1 cellular context compared by ENCODE assay signal in genomic region chr14:73763396-73763795, GRCh38.
TF ChIP-seq lines count a peak whose summit lies in the region.

No MANE protein-coding gene starts in this region.

TF ChIP-seq in HepG2, 621 proteins besides CTCF, POLR2A, EP300 and RAD21 (continued from another document and continues in another):
- TF ChIP-seq, protein P1, sequence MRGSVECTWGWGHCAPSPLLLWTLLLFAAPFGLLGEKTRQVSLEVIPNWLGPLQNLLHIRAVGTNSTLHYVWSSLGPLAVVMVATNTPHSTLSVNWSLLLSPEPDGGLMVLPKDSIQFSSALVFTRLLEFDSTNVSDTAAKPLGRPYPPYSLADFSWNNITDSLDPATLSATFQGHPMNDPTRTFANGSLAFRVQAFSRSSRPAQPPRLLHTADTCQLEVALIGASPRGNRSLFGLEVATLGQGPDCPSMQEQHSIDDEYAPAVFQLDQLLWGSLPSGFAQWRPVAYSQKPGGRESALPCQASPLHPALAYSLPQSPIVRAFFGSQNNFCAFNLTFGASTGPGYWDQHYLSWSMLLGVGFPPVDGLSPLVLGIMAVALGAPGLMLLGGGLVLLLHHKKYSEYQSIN (CRISPR knock-in tag; IDR thresholded peaks at IDR 0.05; ENCODE audit: borderline replicate concordance): no peak
- TF ChIP-seq HDAC2 (CRISPR knock-in tag; IDR thresholded peaks at IDR 0.05) (peak; percentile 58; the same call in 1 of the 2 replicates), RARA (CRISPR knock-in tag; IDR thresholded peaks at IDR 0.05) (peak; percentile 79), ZNF430 (CRISPR knock-in tag; IDR thresholded peaks at IDR 0.05) (no peak), TCF12 (IDR thresholded peaks at IDR 0.05) (no peak), TCF12 (CRISPR knock-in tag; IDR thresholded peaks at IDR 0.05) (no peak), GFI1 (CRISPR knock-in tag; IDR thresholded peaks at IDR 0.05; ENCODE audit: borderline replicate concordance) (no peak), NBN (conservative IDR thresholded peaks at IDR 0.05) (no peak), MAZ (IDR thresholded peaks at IDR 0.05; ENCODE audit: borderline replicate concordance, low read depth, low read length) (no peak), MAZ (CRISPR knock-in tag; IDR thresholded peaks at IDR 0.05; ENCODE audit: low read depth) (no peak), THRA (CRISPR knock-in tag; IDR thresholded peaks at IDR 0.05; ENCODE audit: borderline replicate concordance) (peak; percentile 19; the same call in 1 of the 2 replicates), MIXL1 (CRISPR knock-in tag; IDR thresholded peaks at IDR 0.05) (0 out of 2 replicates have a peak, but pooled peaks have one; percentile 40), ZNF121 (CRISPR knock-in tag; IDR thresholded peaks at IDR 0.05) (peak; percentile 48; the same call in 1 of the 2 replicates), ZNF512 (CRISPR knock-in tag; IDR thresholded peaks at IDR 0.05) (no peak), POLR2AphosphoS5 (IDR thresholded peaks at IDR 0.05; ENCODE audit: low read depth, low read length) (no peak), RFX1 (IDR thresholded peaks at IDR 0.05) (no peak), ZFP1 (CRISPR knock-in tag; IDR thresholded peaks at IDR 0.05) (no peak), ZNF543 (CRISPR knock-in tag; IDR thresholded peaks at IDR 0.05) (no peak), IRF9 (CRISPR knock-in tag; IDR thresholded peaks at IDR 0.05; ENCODE audit: borderline replicate concordance) (no peak), ZMYM4 (CRISPR knock-in tag; IDR thresholded peaks at IDR 0.05) (0 out of 2 replicates have a peak, but pooled peaks have one; percentile 15), TSC22D2 (CRISPR knock-in tag; IDR thresholded peaks at IDR 0.05; ENCODE audit: borderline replicate concordance) (no peak), TBX3 (IDR thresholded peaks at IDR 0.05; ENCODE audit: borderline replicate concordance) (no peak), FOXK1 (CRISPR knock-in tag; IDR thresholded peaks at IDR 0.05; ENCODE audit: borderline replicate concordance, low read depth) (peak; percentile 82; the same call in 1 of the 2 replicates), TGIF2 (CRISPR knock-in tag; IDR thresholded peaks at IDR 0.05) (peak; percentile 37; the same call in 1 of the 2 replicates), ZBTB21 (CRISPR knock-in tag; IDR thresholded peaks at IDR 0.05) (no peak), ZNF616 (CRISPR knock-in tag; IDR thresholded peaks at IDR 0.05; ENCODE audit: low read depth) (no peak), GABPA (IDR thresholded peaks at IDR 0.05; ENCODE audit: low read depth, low read length) (no peak), GABPA (CRISPR knock-in tag; IDR thresholded peaks at IDR 0.05; ENCODE audit: low read depth) (no peak), ZNF839 (CRISPR knock-in tag; IDR thresholded peaks at IDR 0.05; ENCODE audit: borderline replicate concordance) (no peak), ZNF292 (CRISPR knock-in tag; IDR thresholded peaks at IDR 0.05; ENCODE audit: borderline replicate concordance, low read depth) (peak; percentile 25; the same call in 1 of the 2 replicates), ZNF3 (CRISPR knock-in tag; IDR thresholded peaks at IDR 0.05) (no peak), HMGXB4 (CRISPR knock-in tag; IDR thresholded peaks at IDR 0.05; ENCODE audit: borderline replicate concordance in 1 of 2, low read depth in 1 of 2) (0 out of 4 replicates have a peak, but pooled peaks of 1 of the 2 experiments have one; percentile 37), ATF6 (CRISPR knock-in tag; conservative IDR thresholded peaks at IDR 0.05) (no peak), ATF2 (CRISPR knock-in tag; IDR thresholded peaks at IDR 0.05) (no peak), BATF2 (CRISPR knock-in tag; IDR thresholded peaks at IDR 0.05) (no peak), KDM5B (CRISPR knock-in tag; IDR thresholded peaks at IDR 0.05; ENCODE audit: borderline replicate concordance) (no peak), ETV5 (CRISPR knock-in tag; IDR thresholded peaks at IDR 0.05; ENCODE audit: borderline replicate concordance) (peak; percentile 16; the same call in 1 of the 2 replicates), ZFAT (CRISPR knock-in tag; conservative IDR thresholded peaks at IDR 0.05) (no peak), MYNN (CRISPR knock-in tag; IDR thresholded peaks at IDR 0.05; ENCODE audit: low read depth) (no peak), MBD4 (IDR thresholded peaks at IDR 0.05; ENCODE audit: borderline replicate concordance, low read length) (no peak), MAFF (IDR thresholded peaks at IDR 0.05; ENCODE audit: low read depth, low read length) (no peak), THYN1 (CRISPR knock-in tag; IDR thresholded peaks at IDR 0.05; ENCODE audit: borderline replicate concordance, low read depth) (no peak)
- TF ChIP-seq, protein P2, sequence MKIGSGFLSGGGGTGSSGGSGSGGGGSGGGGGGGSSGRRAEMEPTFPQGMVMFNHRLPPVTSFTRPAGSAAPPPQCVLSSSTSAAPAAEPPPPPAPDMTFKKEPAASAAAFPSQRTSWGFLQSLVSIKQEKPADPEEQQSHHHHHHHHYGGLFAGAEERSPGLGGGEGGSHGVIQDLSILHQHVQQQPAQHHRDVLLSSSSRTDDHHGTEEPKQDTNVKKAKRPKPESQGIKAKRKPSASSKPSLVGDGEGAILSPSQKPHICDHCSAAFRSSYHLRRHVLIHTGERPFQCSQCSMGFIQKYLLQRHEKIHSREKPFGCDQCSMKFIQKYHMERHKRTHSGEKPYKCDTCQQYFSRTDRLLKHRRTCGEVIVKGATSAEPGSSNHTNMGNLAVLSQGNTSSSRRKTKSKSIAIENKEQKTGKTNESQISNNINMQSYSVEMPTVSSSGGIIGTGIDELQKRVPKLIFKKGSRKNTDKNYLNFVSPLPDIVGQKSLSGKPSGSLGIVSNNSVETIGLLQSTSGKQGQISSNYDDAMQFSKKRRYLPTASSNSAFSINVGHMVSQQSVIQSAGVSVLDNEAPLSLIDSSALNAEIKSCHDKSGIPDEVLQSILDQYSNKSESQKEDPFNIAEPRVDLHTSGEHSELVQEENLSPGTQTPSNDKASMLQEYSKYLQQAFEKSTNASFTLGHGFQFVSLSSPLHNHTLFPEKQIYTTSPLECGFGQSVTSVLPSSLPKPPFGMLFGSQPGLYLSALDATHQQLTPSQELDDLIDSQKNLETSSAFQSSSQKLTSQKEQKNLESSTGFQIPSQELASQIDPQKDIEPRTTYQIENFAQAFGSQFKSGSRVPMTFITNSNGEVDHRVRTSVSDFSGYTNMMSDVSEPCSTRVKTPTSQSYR (CRISPR knock-in tag; IDR thresholded peaks at IDR 0.05; ENCODE audit: borderline replicate concordance): peak; percentile 91
- TF ChIP-seq, protein P3, sequence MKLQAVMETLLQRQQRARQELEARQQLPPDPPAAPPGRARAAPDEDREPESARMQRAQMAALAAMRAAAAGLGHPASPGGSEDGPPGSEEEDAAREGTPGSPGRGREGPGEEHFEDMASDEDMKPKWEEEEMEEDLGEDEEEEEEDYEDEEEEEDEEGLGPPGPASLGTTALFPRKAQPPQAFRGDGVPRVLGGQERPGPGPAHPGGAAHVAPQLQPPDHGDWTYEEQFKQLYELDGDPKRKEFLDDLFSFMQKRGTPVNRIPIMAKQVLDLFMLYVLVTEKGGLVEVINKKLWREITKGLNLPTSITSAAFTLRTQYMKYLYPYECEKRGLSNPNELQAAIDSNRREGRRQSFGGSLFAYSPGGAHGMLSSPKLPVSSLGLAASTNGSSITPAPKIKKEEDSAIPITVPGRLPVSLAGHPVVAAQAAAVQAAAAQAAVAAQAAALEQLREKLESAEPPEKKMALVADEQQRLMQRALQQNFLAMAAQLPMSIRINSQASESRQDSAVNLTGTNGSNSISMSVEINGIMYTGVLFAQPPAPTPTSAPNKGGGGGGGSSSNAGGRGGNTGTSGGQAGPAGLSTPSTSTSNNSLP (IDR thresholded peaks at IDR 0.05; ENCODE audit: low read depth, low read length): no peak
- TF ChIP-seq, protein P4, sequence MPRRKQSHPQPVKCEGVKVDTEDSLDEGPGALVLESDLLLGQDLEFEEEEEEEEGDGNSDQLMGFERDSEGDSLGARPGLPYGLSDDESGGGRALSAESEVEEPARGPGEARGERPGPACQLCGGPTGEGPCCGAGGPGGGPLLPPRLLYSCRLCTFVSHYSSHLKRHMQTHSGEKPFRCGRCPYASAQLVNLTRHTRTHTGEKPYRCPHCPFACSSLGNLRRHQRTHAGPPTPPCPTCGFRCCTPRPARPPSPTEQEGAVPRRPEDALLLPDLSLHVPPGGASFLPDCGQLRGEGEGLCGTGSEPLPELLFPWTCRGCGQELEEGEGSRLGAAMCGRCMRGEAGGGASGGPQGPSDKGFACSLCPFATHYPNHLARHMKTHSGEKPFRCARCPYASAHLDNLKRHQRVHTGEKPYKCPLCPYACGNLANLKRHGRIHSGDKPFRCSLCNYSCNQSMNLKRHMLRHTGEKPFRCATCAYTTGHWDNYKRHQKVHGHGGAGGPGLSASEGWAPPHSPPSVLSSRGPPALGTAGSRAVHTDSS (CRISPR knock-in tag; conservative IDR thresholded peaks at IDR 0.05): no peak
